Comparison of ENCODE assay signal across 21 cellular contexts in the genomic region with DNA sequence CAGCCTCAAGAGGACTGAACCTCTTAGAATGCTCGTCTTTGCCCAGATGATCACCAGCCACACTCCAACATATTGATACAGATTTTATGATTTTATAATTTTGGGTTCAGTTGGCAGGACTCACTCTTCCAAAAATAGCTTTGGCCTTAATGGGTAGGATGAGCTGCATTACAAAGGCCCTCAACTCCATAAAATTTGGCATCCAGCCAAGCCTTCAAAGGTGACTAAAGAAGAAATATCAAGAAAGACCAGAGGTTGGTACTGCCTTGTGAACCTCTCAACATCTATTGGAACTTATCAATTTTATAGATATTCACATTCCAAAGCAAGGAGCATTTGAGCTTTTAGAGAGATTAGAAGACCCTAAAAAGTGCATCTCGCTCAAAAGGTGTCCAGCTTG.
"Had no signal": no experiment of that assay in that cellular context is flagged by ENCODE, and none has a peak within 500 bp of the region (broad histone marks: within the 10 kb centered on the region; RNA-seq: fewer than 3 reads in every experiment).

No MANE protein-coding gene starts in this region.

- H3K4me1 ChIP-seq: gastrocnemius medialis, lower lobe of right lung, psoas muscle, testis had no signal

- H3K36me3 ChIP-seq: gastrocnemius medialis, lower lobe of right lung, spleen, tibial artery had no signal

- H3K9me3 ChIP-seq: gastrocnemius medialis, lower lobe of right lung, psoas muscle, testis, tibial artery had no signal

- H3K27me3 ChIP-seq: dorsolateral prefrontal cortex, testis, tibial artery had no signal

- H3K4me3 ChIP-seq: dorsolateral prefrontal cortex, gastrocnemius medialis, lower lobe of right lung, psoas muscle, skin epidermis, spleen, testis, tibial artery had no signal

- DNase-seq: dorsolateral prefrontal cortex; effector CD4-positive, alpha-beta T cell; endodermal cell; foreskin fibroblast; gastrocnemius medialis; head of caudate nucleus; left ventricle myocardium superior; lower lobe of right lung; naive thymus-derived CD8-positive, alpha-beta T cell; nephron progenitor cell; nucleus accumbens; posterior cingulate gyrus; psoas muscle; right cardiac atrium; spleen; stimulated activated CD4-positive, alpha-beta T cell treated with anti-CD3 and anti-CD28 coated beads, Interleukin-4, amount 100 ng/mL, for 4 hours; stimulated activated naive CD8-positive, alpha-beta T cell treated with anti-CD3 and anti-CD28 coated beads, Interleukin-15, Interleukin-2, amounts not matched to agents 100 U/mL and 50 U/mL, for 24 hours; testis; tibial artery had no signal

- H3K27ac ChIP-seq: epithelial cell of prostate, gastrocnemius medialis, lower lobe of right lung, psoas muscle, skin epidermis, spleen, testis, tibial artery had no signal
